In the genomic region with DNA sequence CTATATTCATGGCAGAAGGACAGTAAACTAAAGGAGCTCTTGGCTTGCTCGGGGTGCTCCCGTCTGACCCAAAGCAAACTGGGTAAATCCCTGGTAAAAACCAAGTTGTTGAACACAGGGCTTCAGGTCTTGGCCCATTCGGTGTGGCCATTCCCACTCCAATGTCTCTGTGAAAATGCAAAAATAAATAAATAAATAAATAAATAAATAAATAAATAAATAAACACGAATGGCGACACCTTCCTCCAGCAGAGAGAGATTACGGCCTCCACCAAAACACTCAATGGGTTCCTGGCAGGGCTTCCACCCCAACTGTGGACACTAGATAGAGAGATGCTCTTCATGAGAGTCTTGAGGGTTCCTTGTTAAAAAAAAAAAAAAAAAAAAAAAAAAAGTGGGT, we compare ENCODE assay signal across 27 cellular contexts.
DNase-seq lines count a peak whose midpoint lies in the region; ATAC-seq, FAIRE-seq and TF ChIP-seq lines count a peak whose summit lies in the region.
"Had no signal": no experiment of that assay in that cellular context is flagged by ENCODE, and none has a peak within 500 bp of the region (broad histone marks: within the 10 kb centered on the region; RNA-seq: fewer than 3 reads in every experiment).

No MANE protein-coding gene starts in this region.

- no peak overlapping the region for H4K91ac ChIP-seq in H1 (replicated peaks; ENCODE audit: insufficient read length, low read length)

- H2BK5ac ChIP-seq in H1 (ENCODE audit: low read depth, low read length): peak overlapping the region; percentile 35; the same call in 1 of the 2 replicates

- no TSS peak for BruUV-seq in HepG2 (replicated peaks; lab: Mats Ljungman, UMichigan)

- TF ChIP-seq CTCF in HepG2 (CRISPR knock-in tag; IDR thresholded peaks at IDR 0.05) (no peak), right lobe of liver (IDR thresholded peaks at IDR 0.05) (no peak), H1 (IDR thresholded peaks at IDR 0.05; ENCODE audit: control extremely low read depth in 1 of 3, insufficient read depth in 1 of 3, low read depth in 1 of 3, low read length in 3 of 3) (no peak), transverse colon (IDR thresholded peaks at IDR 0.05) (no peak)

- FAIRE-seq in HepG2 (lab: Jason Lieb, UNC): no peak
- no peak for FAIRE-seq in H1 (lab: Jason Lieb, UNC)
- FAIRE-seq: GM18507 had no signal

- H3K79me2 ChIP-seq in HepG2 (ENCODE audit: insufficient read depth, low read length) (peaks cover 85% of the 10 kb centered on the region), H1 (ENCODE audit: control insufficient read depth in 1 of 2, insufficient read depth in 2 of 2, low read length in 2 of 2) (no peaks in the 10 kb centered on the region)

- no peaks in the 10 kb centered on the region for H3K9me3 ChIP-seq in HepG2 (ENCODE audit: low read length)
- no peaks in the 10 kb centered on the region for H3K9me3 ChIP-seq in right lobe of liver
- H3K9me3 ChIP-seq in H1 (ENCODE audit: insufficient read depth in 2 of 2, low read depth in 1 of 2, low read length in 1 of 2): no peaks in the 10 kb centered on the region
- no peaks in the 10 kb centered on the region for H3K9me3 ChIP-seq in muscle layer of duodenum (ENCODE audit: control insufficient read depth in 1 of 2, low read length in 2 of 2)
- H3K9me3 ChIP-seq in transverse colon: no peaks in the 10 kb centered on the region
- H3K9me3 ChIP-seq: BE2C, MG63 had no signal

- H2BK15ac ChIP-seq in H1 (ENCODE audit: low read length): no peak overlapping the region

- H3K27me3 Mint-ChIP-seq in stimulated activated memory B cell treated with anti-CD40 and anti-IgM and Interleukin-4, amounts not matched to agents 10 μg/mL and 1 μg/mL and 100 μg/mL, for 72 hours: peaks cover 13% of the 10 kb centered on the region

- no peak overlapping the region for H2BK20ac ChIP-seq in H1 (ENCODE audit: low read length)

- TF ChIP-seq POLR2A in HepG2 (IDR thresholded peaks at IDR 0.05; ENCODE audit: insufficient read depth in 1 of 2, low read depth in 2 of 2, low read length in 2 of 2) (no peak), right lobe of liver (IDR thresholded peaks at IDR 0.05) (no peak), H1 (IDR thresholded peaks at IDR 0.05; ENCODE audit: control extremely low read depth in 1 of 2, low read depth in 2 of 2, low read length in 2 of 2) (no peak), transverse colon (IDR thresholded peaks at IDR 0.05) (no peak)

- H3K23me2 ChIP-seq in H1 (ENCODE audit: low read depth, low read length): no peaks in the 10 kb centered on the region

- H3K36me3 ChIP-seq in HepG2 (replicated peaks in 1 of 2; ENCODE audit: control insufficient read depth in 1 of 2, insufficient read depth in 2 of 2, low read length in 2 of 2) (peaks cover 0 to under 1% of the 10 kb centered on the region in 2 experiments; a peak in 2 of 5 replicates), right lobe of liver (no peaks in the 10 kb centered on the region), H1 (ENCODE audit: control insufficient read depth in 2 of 4, insufficient read depth in 4 of 4, low read length in 3 of 4) (no peaks in the 10 kb centered on the region), muscle layer of duodenum (ENCODE audit: control insufficient read depth in 1 of 2, insufficient read depth in 2 of 2, low read length in 2 of 2) (no peaks in the 10 kb centered on the region), transverse colon (no peaks in the 10 kb centered on the region)
- H3K36me3 ChIP-seq: BE2C, MG63 had no signal

- ATAC-seq in HepG2 (no peak), right lobe of liver (no peak)
- no peak for ATAC-seq in stimulated activated memory B cell treated with anti-CD40 and anti-IgM and Interleukin-4, amounts not matched to agents 10 μg/mL and 1 μg/mL and 100 μg/mL, for 72 hours

- no peak overlapping the region for H3K23ac ChIP-seq in H1 (ENCODE audit: insufficient read length)

- no peak overlapping the region for H3K4me3 ChIP-seq in HepG2 (replicated peaks in 1 of 3; ENCODE audit: insufficient read depth in 1 of 3, low read depth in 2 of 3, low read length in 3 of 3)
- H3K4me3 ChIP-seq in right lobe of liver: no peak overlapping the region
- no peak overlapping the region for H3K4me3 ChIP-seq in H1 (ENCODE audit: extremely low read depth in 1 of 4, insufficient read depth in 2 of 4, low read depth in 3 of 4, low read length in 4 of 4)
- no peak overlapping the region for H3K4me3 ChIP-seq in muscle layer of duodenum (ENCODE audit: low read depth in 1 of 2, low read length in 2 of 2)
- no peak overlapping the region for H3K4me3 ChIP-seq in transverse colon
- H3K4me3 ChIP-seq: MG63 had no signal

- H3K9me3 Mint-ChIP-seq in stimulated activated memory B cell treated with anti-CD40 and anti-IgM and Interleukin-4, amounts not matched to agents 10 μg/mL and 1 μg/mL and 100 μg/mL, for 72 hours: peaks cover 4% of the 10 kb centered on the region
- H3K9me3 Mint-ChIP-seq: H9, HFFc6 had no signal

- H3K14ac ChIP-seq in H1 (ENCODE audit: insufficient read length): no peak overlapping the region

- no peak overlapping the region for H3K56ac ChIP-seq in H1 (replicated peaks; ENCODE audit: insufficient read length, low read depth, low read length)

- CTCF ChIA-PET in HepG2 (lab: Yijun Ruan, JAX; ENCODE audit: low intra/inter-chr PET ratio, low total read pairs): no interaction called here
- CTCF ChIA-PET in H1 (lab: Charles Lee; ENCODE audit: partially characterized antibody): interaction anchor here (0.9 to 3.2 kb wide), 2 partner anchors 14 to 30 kb away, joined by 4 to 9 read pairs; no protein-coding TSS in a partner anchor

- no peak overlapping the region for H2BK12ac ChIP-seq in H1 (ENCODE audit: low read depth, low read length)

- no peak overlapping the region for H2AK5ac ChIP-seq in H1 (ENCODE audit: low read depth, low read length)

- H3K79me1 ChIP-seq in H1 (ENCODE audit: low read depth, low read length): no peaks in the 10 kb centered on the region

- H3K4me1 ChIP-seq in HepG2 (ENCODE audit: insufficient read depth, low read length) (peaks cover 94% of the 10 kb centered on the region), right lobe of liver (no peaks in the 10 kb centered on the region), H1 (replicated peaks in 1 of 4; ENCODE audit: control insufficient read depth in 3 of 4, insufficient read depth in 4 of 4, low read length in 3 of 4) (peaks cover 0 to 2% (median 0%) of the 10 kb centered on the region in 4 experiments; a peak in 1 of 7 replicates), muscle layer of duodenum (ENCODE audit: control insufficient read depth in 1 of 2, insufficient read depth in 2 of 2, low read length in 2 of 2) (no peaks in the 10 kb centered on the region), transverse colon (peaks cover 15 to 58% (median 43%) of the 10 kb centered on the region in 4 donors)
- H3K4me1 ChIP-seq: BE2C had no signal

- DNase-seq in HepG2 (ENCODE audit: low spot score): no peak
- no peak for DNase-seq in right lobe of liver
- no peak for DNase-seq in H1 (ENCODE audit: low read depth in 1 of 2, low spot score in 2 of 2)
- DNase-seq in transverse colon: no peak
- no peak for DNase-seq in DMS 273 (lab: John Stamatoyannopoulos, UW; ENCODE audit: unreplicated experiment)
- no peak for DNase-seq in OCI-M2 (lab: John Stamatoyannopoulos, UW; ENCODE audit: unreplicated experiment)
- DNase-seq: ACHN; BE2C; Calu3; CD8-positive, alpha-beta memory T cell; DMS153; H9; HFFc6; KG1; MG63; NCI-H1694; NCI-H2029 treated with DMSO at 0.1 percent for 48 hours; NCI-H446 treated with DMSO at 0.1 percent for 48 hours; NCI-H526; NCI-H82; NK-92 treated with Interleukin-12 subunit alpha and Interleukin-12 subunit beta, amount 100 ng/mL, for 24 hours; SHP77 treated with DMSO at 0.1 percent for 48 hours had no signal

- no peak overlapping the region for H3K4ac ChIP-seq in H1 (replicated peaks; ENCODE audit: insufficient read length, low read depth, low read length)

- 94% methylated on average over 6 of the region's 6 CpGs for WGBS in HepG2 (ENCODE audit: low lambda C conversion rate)
- 89% methylated on average over 6 of the region's 6 CpGs for WGBS in right lobe of liver (ENCODE audit: insufficient coverage, low coverage, low lambda C conversion rate, missing lambda C conversion rate)
- WGBS in H1 (ENCODE audit: extremely low coverage in 1 of 2, insufficient coverage in 1 of 2, insufficient read length in 1 of 2, insufficient replicate concordance in 2 of 2, low coverage in 1 of 2, low lambda C conversion rate in 2 of 2, missing lambda C conversion rate in 1 of 2), 2 experiments: 93% methylated on average over 6 of the region's 6 CpGs; no CpG with 5 or more reads in 1 of the 2 experiments
- WGBS in transverse colon (ENCODE audit: low coverage in 1 of 2), 2 donors: 70 to 73% methylated on average over 3 to 6 of the region's 6 CpGs

- in situ Hi-C loops in HepG2 (cut with HindIII; ENCODE audit: extremely low pct_ligation_motif_present, low pct_unique_long_range_greater_than_20kb) (no loop called here), transverse colon (cut with MboI; ENCODE audit: low pct_ligation_motif_present in 1 of 4, low pct_unique_long_range_greater_than_20kb in 1 of 4, low sequenced_read_pairs in 3 of 4) (no loop called here)

- no peaks in the 10 kb centered on the region for H3K36me3 Mint-ChIP-seq in stimulated activated memory B cell treated with anti-CD40 and anti-IgM and Interleukin-4, amounts not matched to agents 10 μg/mL and 1 μg/mL and 100 μg/mL, for 72 hours
- H3K36me3 Mint-ChIP-seq: CD14-positive monocyte; CD8-positive, alpha-beta memory T cell had no signal

- no peak overlapping the region for H3K18ac ChIP-seq in H1 (ENCODE audit: extremely low read depth, low read length)

- H3K27me3 ChIP-seq in HepG2 (ENCODE audit: control insufficient read depth in 1 of 2, insufficient read depth in 2 of 2, low read length in 2 of 2) (no peaks in the 10 kb centered on the region), right lobe of liver (no peaks in the 10 kb centered on the region), H1 (replicated peaks in 1 of 4; ENCODE audit: control insufficient read depth in 3 of 4, extremely low read depth in 1 of 4, insufficient read depth in 3 of 4, low read length in 3 of 4) (no peaks in the 10 kb centered on the region; a peak in 1 of 7 replicates), muscle layer of duodenum (ENCODE audit: low read depth, low read length) (no peaks in the 10 kb centered on the region), transverse colon (no peaks in the 10 kb centered on the region)
- H3K27me3 ChIP-seq: BE2C, MG63 had no signal

- H3K4me2 ChIP-seq in HepG2 (ENCODE audit: low read depth, low read length) (peak overlapping the region; percentile 77), H1 (ENCODE audit: insufficient read depth in 1 of 2, low read depth in 2 of 2, low read length in 2 of 2) (no peak overlapping the region)

- H4K5ac ChIP-seq in H1 (ENCODE audit: insufficient read length, low read depth, low read length): no peak overlapping the region

- TF ChIP-seq EP300 in HepG2 (IDR thresholded peaks at IDR 0.05; ENCODE audit: low read depth in 2 of 2, low read length in 2 of 2) (no peak), HepG2 (CRISPR knock-in tag; IDR thresholded peaks at IDR 0.05; ENCODE audit: borderline replicate concordance) (no peak), H1 (IDR thresholded peaks at IDR 0.05; ENCODE audit: borderline replicate concordance in 1 of 2, low read depth in 2 of 2, low read length in 2 of 2) (no peak), transverse colon (IDR thresholded peaks at IDR 0.05; ENCODE audit: low read depth) (no peak)

- H2AFZ ChIP-seq in HepG2 (ENCODE audit: low read length) (no peak overlapping the region), H1 (ENCODE audit: low read length) (no peak overlapping the region)

- POLR2A ChIA-PET in HepG2 (lab: Yijun Ruan, JAX): interaction anchor here (1.0 to 4.6 kb wide), 8 partner anchors 10 to 325 kb away, joined by 3 to 60 read pairs (median 18); a partner anchor contains a TSS
- POLR2A ChIA-PET in H1 (lab: Charles Lee; ENCODE audit: partially characterized antibody): no interaction called here

- H2BK120ac ChIP-seq in H1 (replicated peaks; ENCODE audit: low read depth, low read length): no peak overlapping the region

- H4K20me1 ChIP-seq in HepG2 (ENCODE audit: insufficient read depth, low read length) (no peaks in the 10 kb centered on the region), H1 (replicated peaks in 1 of 2; ENCODE audit: control insufficient read depth in 1 of 2, insufficient read depth in 2 of 2, low read length in 2 of 2) (no peaks in the 10 kb centered on the region)

- H3K9ac ChIP-seq in HepG2 (ENCODE audit: insufficient read depth, low read depth, low read length): no peak overlapping the region
- no peak overlapping the region for H3K9ac ChIP-seq in H1 (replicated peaks in 1 of 4; ENCODE audit: extremely low read depth in 1 of 4, low read depth in 3 of 4, low read length in 3 of 4)

- TF ChIP-seq RAD21 in HepG2 (CRISPR knock-in tag; IDR thresholded peaks at IDR 0.05) (no peak), H1 (IDR thresholded peaks at IDR 0.05 in 1 of 2, conservative IDR thresholded peaks at IDR 0.05 in 1 of 2; ENCODE audit: low read depth in 2 of 2, low read length in 2 of 2) (no peak)

- H3K27ac Mint-ChIP-seq in stimulated activated memory B cell treated with anti-CD40 and anti-IgM and Interleukin-4, amounts not matched to agents 10 μg/mL and 1 μg/mL and 100 μg/mL, for 72 hours: no peak overlapping the region
- H3K27ac Mint-ChIP-seq: CD14-positive monocyte; CD8-positive, alpha-beta memory T cell; HFFc6 had no signal

- no peak overlapping the region for H3K4me3 Mint-ChIP-seq in stimulated activated memory B cell treated with anti-CD40 and anti-IgM and Interleukin-4, amounts not matched to agents 10 μg/mL and 1 μg/mL and 100 μg/mL, for 72 hours
- H3K4me3 Mint-ChIP-seq: CD14-positive monocyte; CD8-positive, alpha-beta memory T cell; H9; HFFc6 had no signal

- intact Hi-C loops in HepG2 (cut with micrococcal nuclease; ENCODE audit: unreplicated experiment) (loop anchor here (5.0 kb wide), 1 partner anchor 34 kb away; no protein-coding TSS in a partner anchor), right lobe of liver (cut with DNase I) (no loop called here), transverse colon (cut with DNase I; ENCODE audit: low total_unique reads) (no loop called here)

- H3K27ac ChIP-seq in HepG2 (ENCODE audit: extremely low read length, insufficient read depth, low read length) (peak overlapping the region; percentile 96), right lobe of liver (no peak overlapping the region), H1 (ENCODE audit: low read depth, low read length) (no peak overlapping the region), muscle layer of duodenum (ENCODE audit: low read length) (peak overlapping the region; percentile 62), transverse colon (peak overlapping the region; percentile 80 to 92 (median 88))
- H3K27ac ChIP-seq: 22Rv1 had no signal

- H3K4me1 Mint-ChIP-seq in stimulated activated memory B cell treated with anti-CD40 and anti-IgM and Interleukin-4, amounts not matched to agents 10 μg/mL and 1 μg/mL and 100 μg/mL, for 72 hours: no peaks in the 10 kb centered on the region
- H3K4me1 Mint-ChIP-seq: CD14-positive monocyte; CD8-positive, alpha-beta memory T cell had no signal

- no peak overlapping the region for H4K8ac ChIP-seq in H1 (ENCODE audit: extremely low read depth, insufficient read depth, low read length)

Comparison
In these comparisons a context has a peak if more than half of its experiments do, and no peak if none do; other contexts are left out.
1. H3K27ac ChIP-seq: peak in HepG2 (single experiment), muscle layer of duodenum (single experiment) and transverse colon (4 of 4); none in right lobe of liver (0 of 3) and H1 (single experiment).